ENCODE assay signal across 2 cellular contexts in the genomic region with DNA sequence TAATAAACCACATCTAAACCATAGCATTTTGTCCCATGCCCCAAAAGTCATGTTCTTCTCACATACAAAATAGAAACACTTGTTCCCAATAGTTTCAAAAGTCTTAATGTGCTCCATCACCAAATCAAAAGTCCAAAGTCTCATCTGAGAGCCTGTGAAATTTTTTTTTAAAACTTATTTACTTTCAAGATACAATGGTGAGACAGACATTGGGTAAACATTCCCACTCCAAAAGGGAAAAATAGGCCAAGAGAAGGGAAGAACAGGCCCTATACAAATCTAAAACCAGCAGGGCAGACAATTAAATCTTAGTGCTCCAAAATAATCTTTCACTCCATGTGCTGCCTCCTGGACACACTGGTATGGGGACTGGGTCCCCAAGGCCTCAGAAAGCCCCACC.
TF ChIP-seq lines count a peak whose summit lies in the region.

No MANE protein-coding gene starts in this region.

TF ChIP-seq in HepG2, 621 proteins besides CTCF, POLR2A, EP300 and RAD21 (continued from another document):
- no peak for TF ChIP-seq HMGXB4 (CRISPR knock-in tag; IDR thresholded peaks at IDR 0.05; ENCODE audit: borderline replicate concordance in 1 of 2, low read depth in 1 of 2)
- no peak for TF ChIP-seq HES4 (CRISPR knock-in tag; IDR thresholded peaks at IDR 0.05; ENCODE audit: borderline replicate concordance)
- no peak for TF ChIP-seq DMAP1 (CRISPR knock-in tag; IDR thresholded peaks at IDR 0.05)
- no peak for TF ChIP-seq ATAD3A (CRISPR knock-in tag; IDR thresholded peaks at IDR 0.05)
- no peak for TF ChIP-seq IKZF1 (IDR thresholded peaks at IDR 0.05)
- no peak for TF ChIP-seq REL (CRISPR knock-in tag; conservative IDR thresholded peaks at IDR 0.05)
- no peak for TF ChIP-seq ZFP41 (CRISPR knock-in tag; IDR thresholded peaks at IDR 0.05; ENCODE audit: borderline replicate concordance)
- TF ChIP-seq NCOA5 (CRISPR knock-in tag; IDR thresholded peaks at IDR 0.05), result no peak
- no peak for TF ChIP-seq MYPOP (CRISPR knock-in tag; IDR thresholded peaks at IDR 0.05)
- TF ChIP-seq, protein P1, sequence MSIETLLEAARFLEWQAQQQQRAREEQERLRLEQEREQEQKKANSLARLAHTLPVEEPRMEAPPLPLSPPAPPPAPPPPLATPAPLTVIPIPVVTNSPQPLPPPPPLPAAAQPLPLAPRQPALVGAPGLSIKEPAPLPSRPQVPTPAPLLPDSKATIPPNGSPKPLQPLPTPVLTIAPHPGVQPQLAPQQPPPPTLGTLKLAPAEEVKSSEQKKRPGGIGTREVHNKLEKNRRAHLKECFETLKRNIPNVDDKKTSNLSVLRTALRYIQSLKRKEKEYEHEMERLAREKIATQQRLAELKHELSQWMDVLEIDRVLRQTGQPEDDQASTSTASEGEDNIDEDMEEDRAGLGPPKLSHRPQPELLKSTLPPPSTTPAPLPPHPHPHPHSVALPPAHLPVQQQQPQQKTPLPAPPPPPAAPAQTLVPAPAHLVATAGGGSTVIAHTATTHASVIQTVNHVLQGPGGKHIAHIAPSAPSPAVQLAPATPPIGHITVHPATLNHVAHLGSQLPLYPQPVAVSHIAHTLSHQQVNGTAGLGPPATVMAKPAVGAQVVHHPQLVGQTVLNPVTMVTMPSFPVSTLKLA (IDR thresholded peaks at IDR 0.05), result no peak
- no peak for TF ChIP-seq TARDBP (CRISPR knock-in tag; IDR thresholded peaks at IDR 0.05)
- no peak for TF ChIP-seq HMGA1 (CRISPR knock-in tag; conservative IDR thresholded peaks at IDR 0.05)
- TF ChIP-seq DBP (CRISPR knock-in tag; IDR thresholded peaks at IDR 0.05; ENCODE audit: not compliant biosample characterization), result no peak
- TF ChIP-seq NRL (CRISPR knock-in tag; IDR thresholded peaks at IDR 0.05; ENCODE audit: borderline replicate concordance), result no peak
- TF ChIP-seq MTF1 (CRISPR knock-in tag; IDR thresholded peaks at IDR 0.05), result no peak

TF ChIP-seq in K562, 482 proteins besides CTCF, POLR2A, EP300 and RAD21 (continued from another document):
- TF ChIP-seq, protein P2, sequence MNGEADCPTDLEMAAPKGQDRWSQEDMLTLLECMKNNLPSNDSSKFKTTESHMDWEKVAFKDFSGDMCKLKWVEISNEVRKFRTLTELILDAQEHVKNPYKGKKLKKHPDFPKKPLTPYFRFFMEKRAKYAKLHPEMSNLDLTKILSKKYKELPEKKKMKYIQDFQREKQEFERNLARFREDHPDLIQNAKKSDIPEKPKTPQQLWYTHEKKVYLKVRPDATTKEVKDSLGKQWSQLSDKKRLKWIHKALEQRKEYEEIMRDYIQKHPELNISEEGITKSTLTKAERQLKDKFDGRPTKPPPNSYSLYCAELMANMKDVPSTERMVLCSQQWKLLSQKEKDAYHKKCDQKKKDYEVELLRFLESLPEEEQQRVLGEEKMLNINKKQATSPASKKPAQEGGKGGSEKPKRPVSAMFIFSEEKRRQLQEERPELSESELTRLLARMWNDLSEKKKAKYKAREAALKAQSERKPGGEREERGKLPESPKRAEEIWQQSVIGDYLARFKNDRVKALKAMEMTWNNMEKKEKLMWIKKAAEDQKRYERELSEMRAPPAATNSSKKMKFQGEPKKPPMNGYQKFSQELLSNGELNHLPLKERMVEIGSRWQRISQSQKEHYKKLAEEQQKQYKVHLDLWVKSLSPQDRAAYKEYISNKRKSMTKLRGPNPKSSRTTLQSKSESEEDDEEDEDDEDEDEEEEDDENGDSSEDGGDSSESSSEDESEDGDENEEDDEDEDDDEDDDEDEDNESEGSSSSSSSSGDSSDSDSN (IDR thresholded peaks at IDR 0.05; ENCODE audit: borderline replicate concordance in 1 of 2, low read depth in 2 of 2, low read length in 2 of 2), result no peak
- TF ChIP-seq OTX1 (CRISPR knock-in tag; IDR thresholded peaks at IDR 0.05) (no peak), HMG20B (CRISPR knock-in tag; IDR thresholded peaks at IDR 0.05) (no peak), HDAC8 (tag; IDR thresholded peaks at IDR 0.05) (no peak), CREBBP (IDR thresholded peaks at IDR 0.05; ENCODE audit: low read depth, low read length) (no peak), ZBTB43 (CRISPR knock-in tag; IDR thresholded peaks at IDR 0.05) (no peak), ZSCAN29 (IDR thresholded peaks at IDR 0.05) (no peak), DDX20 (tag; IDR thresholded peaks at IDR 0.05; ENCODE audit: low read depth) (no peak), ILK (tag; IDR thresholded peaks at IDR 0.05; ENCODE audit: borderline replicate concordance, low read depth) (no peak), FOSL1 (tag; conservative IDR thresholded peaks at IDR 0.05) (no peak), TSC22D4 (tag; IDR thresholded peaks at IDR 0.05) (no peak), NELFE (IDR thresholded peaks at IDR 0.05; ENCODE audit: insufficient read depth, insufficient read length) (no peak)
